In genomic region chr20:58239216-58239615, GRCh38 we compare ENCODE assay signal across 21 cellular contexts. TPM values are rescaled to one million over a fixed set of nuclear protein-coding genes. Genes with fewer than 3 reads are reported as not detected.
"Had no signal": no experiment of that assay in that cellular context is flagged by ENCODE, and none has a peak within 500 bp of the region (broad histone marks: within the 10 kb centered on the region; RNA-seq: fewer than 3 reads in every experiment).

No MANE protein-coding gene starts in this region.

- H3K9me3 Mint-ChIP-seq: activated CD4-positive, alpha-beta memory T cell treated with anti-CD3 and anti-CD28 coated beads for 36 hours; activated naive CD4-positive, alpha-beta T cell treated with anti-CD3 and anti-CD28 coated beads, Interleukin-2, amount 50 U/mL, for 72 hours; activated T-cell treated with anti-CD3 and anti-CD28 coated beads, Interleukin-2, amount 50 U/mL, for 72 hours; dendritic cell treated with granulocyte-macrophage colony-stimulating factor and Interleukin-4, amounts not matched to agents 40 ng/mL and 50 ng/mL, for 4 days; effector memory CD8-positive, alpha-beta T cell; naive B cell; neural progenitor cell; T-cell had no signal

- H3K27me3 Mint-ChIP-seq: effector memory CD8-positive, alpha-beta T cell; naive B cell; T-cell had no signal

- H3K4me3 Mint-ChIP-seq: activated CD4-positive, alpha-beta memory T cell treated with anti-CD3 and anti-CD28 coated beads for 36 hours; activated T-cell treated with anti-CD3 and anti-CD28 coated beads, Interleukin-2, amount 50 U/mL, for 72 hours; dendritic cell treated with granulocyte-macrophage colony-stimulating factor and Interleukin-4, amounts not matched to agents 40 ng/mL and 50 ng/mL, for 4 days; effector memory CD8-positive, alpha-beta T cell; neural progenitor cell; T-cell had no signal

- H3K4me2 ChIP-seq: neural progenitor cell had no signal

- H3K36me3 ChIP-seq: neural progenitor cell had no signal

- ATAC-seq: activated naive CD4-positive, alpha-beta T cell treated with anti-CD3 and anti-CD28 coated beads, Interleukin-2, amount 50 U/mL, for 72 hours; activated T-cell treated with anti-CD3 and anti-CD28 coated beads, Interleukin-2, amount 50 U/mL, for 72 hours; effector memory CD8-positive, alpha-beta T cell; gastroesophageal sphincter; heart right ventricle; left colon; T-cell had no signal

- H3K27ac Mint-ChIP-seq: activated CD4-positive, alpha-beta memory T cell treated with anti-CD3 and anti-CD28 coated beads for 36 hours; activated naive CD4-positive, alpha-beta T cell treated with anti-CD3 and anti-CD28 coated beads, Interleukin-2, amount 50 U/mL, for 72 hours; activated T-cell treated with anti-CD3 and anti-CD28 coated beads, Interleukin-2, amount 50 U/mL, for 72 hours; dendritic cell treated with granulocyte-macrophage colony-stimulating factor and Interleukin-4, amounts not matched to agents 40 ng/mL and 50 ng/mL, for 4 days; effector memory CD8-positive, alpha-beta T cell; neural progenitor cell; T-cell had no signal

- H3K9me3 ChIP-seq: gastroesophageal sphincter, heart right ventricle, sigmoid colon, spleen, thyroid gland had no signal

- H3K4me1 ChIP-seq: thyroid gland had no signal

- H3K4me3 ChIP-seq: gastroesophageal sphincter, heart right ventricle, lung, neural progenitor cell, sigmoid colon, spleen, thyroid gland had no signal

- H3K36me3 Mint-ChIP-seq: activated naive CD4-positive, alpha-beta T cell treated with anti-CD3 and anti-CD28 coated beads, Interleukin-2, amount 50 U/mL, for 72 hours had no signal

- H3K27me3 ChIP-seq: gastroesophageal sphincter, sigmoid colon, spleen, thyroid gland had no signal

- H2AFZ ChIP-seq: neural progenitor cell had no signal

- DNase-seq: activated CD4-positive, alpha-beta memory T cell treated with anti-CD3 and anti-CD28 coated beads for 36 hours; activated gamma-delta T cell; activated T-cell treated with anti-CD3 and anti-CD28 coated beads, Interleukin-2, amount 50 U/mL, for 72 hours; amniotic stem cell; cerebellar nuclear complex; effector memory CD8-positive, alpha-beta T cell; heart right ventricle; left colon; naive B cell; sigmoid colon; spleen; stimulated activated CD4-positive, alpha-beta T cell treated with anti-CD3 and anti-CD28 coated beads, Interleukin-1b, Interleukin-23, amount 100 ng/mL, for 48 hours; T-cell; thyroid gland had no signal

- H3K27ac ChIP-seq: gastroesophageal sphincter, heart right ventricle, neural progenitor cell, sigmoid colon, spleen, thyroid gland had no signal

RNA-seq across cellular contexts. Expression of gene ANKRD60, which starts 10.8 kb away (rescaled TPM):
- total RNA-seq: activated CD4-positive, alpha-beta memory T cell treated with anti-CD3 and anti-CD28 coated beads for 36 hours; activated naive CD4-positive, alpha-beta T cell treated with anti-CD3 and anti-CD28 coated beads, Interleukin-2, amount 50 U/mL, for 72 hours; activated T-cell treated with anti-CD3 and anti-CD28 coated beads, Interleukin-2, amount 50 U/mL, for 72 hours; epithelial cell of proximal tubule; gastroesophageal sphincter; heart right ventricle; left colon; lung; osteocyte; spleen; thyroid gland had no signal
- polyA plus RNA-seq: heart right ventricle, lung, sigmoid colon, spleen had no signal
